ENCODE assay signal across 16 cellular contexts in the genomic region with DNA sequence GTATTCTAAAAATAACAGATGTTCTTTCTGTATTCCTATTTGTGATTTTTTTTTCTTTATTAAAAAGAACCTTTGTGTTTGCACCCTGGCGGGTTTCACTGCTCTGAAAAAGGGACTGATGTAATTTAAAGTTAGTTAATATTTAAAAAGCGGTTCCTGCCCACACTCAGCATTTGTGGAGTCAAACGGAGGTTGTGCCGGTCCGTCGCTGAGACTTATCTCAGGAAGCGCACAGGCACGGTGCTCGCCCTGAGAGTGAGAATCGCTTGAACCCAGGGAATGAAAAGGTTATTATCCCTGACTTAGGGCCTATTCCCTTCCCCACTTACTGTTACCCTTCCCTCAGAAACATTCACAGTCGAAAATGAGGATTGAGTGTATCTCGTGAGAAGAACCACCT.
"Had no signal": no experiment of that assay in that cellular context is flagged by ENCODE, and none has a peak within 500 bp of the region (broad histone marks: within the 10 kb centered on the region; RNA-seq: fewer than 3 reads in every experiment).

No MANE protein-coding gene starts in this region.

- H3K4me2 ChIP-seq: hepatocyte, smooth muscle cell had no signal

- H3K4me1 Mint-ChIP-seq: endodermal cell had no signal

- H3K9me3 Mint-ChIP-seq: endodermal cell, naive B cell had no signal

- H3K36me3 Mint-ChIP-seq: naive B cell had no signal

- H3K4me3 Mint-ChIP-seq: endodermal cell, nephron progenitor cell had no signal

- H2AFZ ChIP-seq: hepatocyte had no signal

- H3K27ac ChIP-seq: coronary artery, hepatocyte had no signal

- ATAC-seq: left ventricle myocardium superior had no signal

- DNase-seq: effector CD4-positive, alpha-beta T cell; endodermal cell; foreskin melanocyte; head of caudate nucleus; left ventricle myocardium superior; mesenchymal stem cell; midbrain; naive B cell; nephron progenitor cell; stimulated activated CD4-positive, alpha-beta T cell treated with anti-CD3 and anti-CD28 coated beads, Interleukin-2, amount 100 ng/mL, for 48 hours; stimulated activated naive CD4-positive, alpha-beta T cell treated with Interleukin-2 at 50 U/mL for 16 hours; trophoblast cell had no signal

- H3K27ac Mint-ChIP-seq: endodermal cell, nephron progenitor cell had no signal

- H3K4me3 ChIP-seq: coronary artery, hepatocyte, lung, smooth muscle cell had no signal
